Comparison of ENCODE assay signal across 8 cellular contexts in the genomic region with DNA sequence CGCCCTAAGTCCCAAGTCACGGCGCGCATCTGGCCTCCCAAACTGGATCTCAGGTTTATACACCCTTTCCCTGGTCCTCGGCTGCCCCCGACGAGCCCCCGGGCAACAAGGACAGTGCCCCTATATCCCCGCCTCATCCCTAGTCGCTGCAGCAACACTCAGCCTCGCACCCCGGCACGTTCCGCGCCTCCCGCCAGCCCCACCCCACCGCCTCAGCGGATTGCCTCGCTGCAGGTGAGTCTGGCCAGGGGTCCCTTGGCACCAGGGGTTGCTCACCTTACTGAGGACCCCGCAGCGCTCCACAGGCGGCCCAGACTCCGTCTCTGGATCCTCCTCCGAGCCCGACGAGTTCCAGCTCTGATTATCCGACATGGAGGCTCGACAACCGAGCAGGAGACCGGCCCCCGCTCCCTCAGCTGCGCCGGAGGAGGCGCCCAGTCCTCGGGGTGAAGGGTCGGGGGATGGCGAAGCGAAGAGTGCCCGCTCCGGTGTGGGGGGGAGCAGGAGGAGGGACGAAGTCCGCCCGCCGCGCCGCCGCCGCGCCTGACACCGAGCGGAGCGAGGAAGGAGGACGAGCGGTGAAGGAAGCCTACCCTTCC. TPM values are rescaled to one million over a fixed set of nuclear protein-coding genes. Genes with fewer than 3 reads are reported as not detected.
DNase-seq lines count a peak whose midpoint lies in the region; ATAC-seq, FAIRE-seq and TF ChIP-seq lines count a peak whose summit lies in the region.

No MANE protein-coding gene starts in this region.

- TF ChIP-seq POLR2A in GM12891 (IDR thresholded peaks at IDR 0.05; ENCODE audit: low read depth, low read length), result no peak

- peaks cover 12% of the 10 kb centered on the region for H3K36me3 Mint-ChIP-seq in T-helper 1 cell treated with Interleukin-12 subunit alpha and Interleukin-12 subunit beta and Interleukin-4 antibody, amounts not matched to agents 30 μg/mL and 1 μg/mL, for 36 hours (ENCODE audit: low read depth)

- 0% methylated on average over 14 of the region's 54 CpGs for WGBS in mammary epithelial cell (ENCODE audit: low coverage, missing lambda C conversion rate)

- peaks cover 4% of the 10 kb centered on the region for H3K9me3 Mint-ChIP-seq in T-helper 1 cell treated with Interleukin-12 subunit alpha and Interleukin-12 subunit beta and Interleukin-4 antibody, amounts not matched to agents 30 μg/mL and 1 μg/mL, for 36 hours

- H2AFZ ChIP-seq in ACC112 (ENCODE audit: low read length, unreplicated experiment), result peak overlapping the region; percentile 69
- peak overlapping the region; percentile 92 for H2AFZ ChIP-seq in mammary epithelial cell (ENCODE audit: low read depth, low read length)
- H2AFZ ChIP-seq in keratinocyte (ENCODE audit: control insufficient read depth, low read length), result peak overlapping the region; percentile 88

- TSS peak; percentile 27 for BruUV-seq in mammary epithelial cell (replicated peaks; lab: Mats Ljungman, UMichigan)

- H3K4me1 Mint-ChIP-seq in T-helper 1 cell treated with Interleukin-12 subunit alpha and Interleukin-12 subunit beta and Interleukin-4 antibody, amounts not matched to agents 30 μg/mL and 1 μg/mL, for 36 hours (ENCODE audit: low read depth), result peaks cover 46% of the 10 kb centered on the region

- CTCF ChIA-PET in mammary epithelial cell (lab: Charles Lee; ENCODE audit: low non-redundant PET), result no interaction called here

- H3K9me1 ChIP-seq in keratinocyte (ENCODE audit: control insufficient read depth, extremely low read depth, insufficient read depth, low read length), result no peaks in the 10 kb centered on the region

- H3K27ac ChIP-seq in ACC112 (ENCODE audit: low read depth, low read length), result peak overlapping the region; percentile 67; the same call in 1 of the 2 replicates
- peak overlapping the region; percentile 46 for H3K27ac ChIP-seq in mammary epithelial cell (ENCODE audit: insufficient read depth, low read depth, low read length)
- peak overlapping the region; percentile 43 for H3K27ac ChIP-seq in keratinocyte (ENCODE audit: control insufficient read depth, insufficient read depth, low read length)

- dilution Hi-C loops in mammary epithelial cell (cut with HindIII; ENCODE audit: low sequenced_read_pairs), result no loop called here
- dilution Hi-C loops in keratinocyte (cut with MboI; ENCODE audit: extremely low pct_ligation_motif_present, low sequenced_read_pairs), result no loop called here

- H4K20me1 ChIP-seq in mammary epithelial cell (ENCODE audit: insufficient read depth, low read length), result no peaks in the 10 kb centered on the region
- H4K20me1 ChIP-seq in keratinocyte (ENCODE audit: control insufficient read depth, extremely low read depth, insufficient read depth, low read length), result no peaks in the 10 kb centered on the region

- H3K4me3 ChIP-seq in ACC112 (ENCODE audit: low read depth, low read length), result peak overlapping the region; percentile 84
- peak overlapping the region; percentile 78 to 88 (median 88) for H3K4me3 ChIP-seq in mammary epithelial cell (replicated peaks in 1 of 3; ENCODE audit: insufficient read depth in 1 of 3, low read depth in 2 of 3, low read length in 3 of 3)
- peak overlapping the region; percentile 76 to 97 (median 96) for H3K4me3 ChIP-seq in keratinocyte (ENCODE audit: control insufficient read depth in 2 of 3, extremely low read depth in 1 of 3, insufficient read depth in 2 of 3, low read depth in 1 of 3, low read length in 3 of 3)

- FAIRE-seq in keratinocyte (lab: Jason Lieb, UNC) (no peak), GM12891 (lab: Jason Lieb, UNC) (no peak)

- 0 out of 2 replicates have a peak, but pooled peaks cover 5% of the 10 kb centered on the region for H3K36me3 ChIP-seq in ACC112 (ENCODE audit: insufficient read depth, low read length)
- no peaks in the 10 kb centered on the region for H3K36me3 ChIP-seq in mammary epithelial cell (ENCODE audit: insufficient read depth, low read length)
- no peaks in the 10 kb centered on the region for H3K36me3 ChIP-seq in keratinocyte (ENCODE audit: control insufficient read depth in 2 of 2, extremely low read depth in 1 of 2, insufficient read depth in 2 of 2, low read length in 2 of 2)

- H3K27me3 Mint-ChIP-seq in T-helper 1 cell treated with Interleukin-12 subunit alpha and Interleukin-12 subunit beta and Interleukin-4 antibody, amounts not matched to agents 30 μg/mL and 1 μg/mL, for 36 hours (ENCODE audit: low read depth), result no peaks in the 10 kb centered on the region

- H3K4me3 Mint-ChIP-seq in T-helper 1 cell treated with Interleukin-12 subunit alpha and Interleukin-12 subunit beta and Interleukin-4 antibody, amounts not matched to agents 30 μg/mL and 1 μg/mL, for 36 hours, result peak overlapping the region; percentile 98

- TF ChIP-seq CTCF in mammary epithelial cell (conservative IDR thresholded peaks at IDR 0.05 in 1 of 2, IDR thresholded peaks at IDR 0.05 in 1 of 2; ENCODE audit: extremely low read depth in 1 of 2, insufficient read depth in 1 of 2, low read depth in 1 of 2, low read length in 2 of 2) (no peak), keratinocyte (optimal IDR thresholded peaks at IDR 0.05 in 1 of 3, IDR thresholded peaks at IDR 0.05 in 1 of 3, conservative IDR thresholded peaks at IDR 0.05 in 1 of 3; ENCODE audit: extremely low read depth in 1 of 3, insufficient read depth in 2 of 3, low read length in 3 of 3) (no peak)

- DNase-seq in mammary epithelial cell (no peak), keratinocyte (ENCODE audit: low read depth, low spot score) (no peak), GM12891 (ENCODE audit: insufficient read length, low spot score) (no peak)
- DNase-seq in stimulated activated CD4-positive, alpha-beta T cell treated with anti-CD3 and anti-CD28 coated beads, Interleukin-15, amount 100 ng/mL, for 1 hour (ENCODE audit: low read depth in 1 of 2, low spot score in 1 of 2), result peak; percentile 9 to 10

- peak overlapping the region; percentile 77 for H3K4me2 ChIP-seq in mammary epithelial cell (ENCODE audit: insufficient read depth, low read depth, low read length)
- peak overlapping the region; percentile 89 for H3K4me2 ChIP-seq in keratinocyte (ENCODE audit: control insufficient read depth, extremely low read depth, insufficient read depth, low read depth, low read length)

- in situ Hi-C loops in mammary epithelial cell (cut with MboI; ENCODE audit: low sequenced_read_pairs in 2 of 2), result no loop called here

- intact Hi-C loops in mammary epithelial cell (cut with micrococcal nuclease), result loop anchor here (1.0 to 5.0 kb wide), 5 partner anchors 56 to 174 kb away; partner anchors contain the start of gene HMGCR

- peaks cover 28% of the 10 kb centered on the region for H3K4me1 ChIP-seq in ACC112 (ENCODE audit: control insufficient read depth, insufficient read depth, low read length, unreplicated experiment)
- H3K4me1 ChIP-seq in mammary epithelial cell (ENCODE audit: insufficient read depth, low read length), result peaks cover 12% of the 10 kb centered on the region
- peaks cover 20% of the 10 kb centered on the region for H3K4me1 ChIP-seq in keratinocyte (ENCODE audit: control insufficient read depth, extremely low read depth, insufficient read depth, low read length)

- H3K9me3 ChIP-seq in mammary epithelial cell (replicated peaks; ENCODE audit: insufficient read depth, low read length), result no peaks in the 10 kb centered on the region
- no peaks in the 10 kb centered on the region for H3K9me3 ChIP-seq in keratinocyte (ENCODE audit: control insufficient read depth, low read depth, low read length)

- H3K79me2 ChIP-seq in ACC112 (ENCODE audit: control insufficient read depth, insufficient read depth, low read length, unreplicated experiment) (peaks cover 93% of the 10 kb centered on the region), mammary epithelial cell (ENCODE audit: insufficient read depth, low read length) (peaks cover 94% of the 10 kb centered on the region), keratinocyte (ENCODE audit: control insufficient read depth, insufficient read depth, low read length) (peaks cover 90% of the 10 kb centered on the region)

- ATAC-seq in GM19025 (IDR thresholded peaks at IDR 0.05; ENCODE audit: low read depth, unreplicated experiment) (peak; percentile 29), HG03196 (IDR thresholded peaks at IDR 0.05; ENCODE audit: unreplicated experiment) (peak; percentile 27)

- H3K27ac Mint-ChIP-seq in T-helper 1 cell treated with Interleukin-12 subunit alpha and Interleukin-12 subunit beta and Interleukin-4 antibody, amounts not matched to agents 30 μg/mL and 1 μg/mL, for 36 hours, result peak overlapping the region; percentile 94

- H3K27me3 ChIP-seq in ACC112 (ENCODE audit: insufficient read depth, low read length) (no peaks in the 10 kb centered on the region), mammary epithelial cell (ENCODE audit: insufficient read depth, low read length) (no peaks in the 10 kb centered on the region), keratinocyte (ENCODE audit: control insufficient read depth, extremely low read depth, insufficient read depth, low read length) (no peaks in the 10 kb centered on the region)

- H3K9ac ChIP-seq in mammary epithelial cell (ENCODE audit: insufficient read depth, low read length) (peak overlapping the region; percentile 77), keratinocyte (ENCODE audit: control insufficient read depth, extremely low read depth, insufficient read depth, low read length) (peak overlapping the region; percentile 90)

RNA-seq across cellular contexts. Expression of gene CERT1, which starts 0.5 kb away (rescaled TPM):
- 10 to 100 TPM; 25.7 to 27.5 TPM for total RNA-seq in mammary epithelial cell
- 6.9 TPM for polyA plus RNA-seq in mammary epithelial cell
- 27.3 TPM for polyA minus RNA-seq in mammary epithelial cell
- polyA plus RNA-seq in keratinocyte, result 13.0 to 20.8 TPM (median 14.2 TPM) in 3 replicates
- polyA plus RNA-seq in keratinocyte (2011; ENCODE audit: low read depth), result 78.7 TPM
- 13.0 and 18.9 TPM in 2 replicates for polyA plus RNA-seq in keratinocyte (2011; cell fraction: cytosol; rRNA removed)
- polyA plus RNA-seq in keratinocyte (2011; cell fraction: nucleus; rRNA removed), result 23.9 and 29.8 TPM in 2 replicates
- polyA plus RNA-seq in keratinocyte (2012; ENCODE audit: low replicate concordance), result 19.6 and 29.5 TPM in 2 replicates
- polyA minus RNA-seq in keratinocyte, result 24.7 to 51.6 TPM (median 27.3 TPM) in 3 replicates
- polyA minus RNA-seq in keratinocyte (2011; cell fraction: cytosol; rRNA and poly(A)+ RNA removed), result 33.2 TPM
- polyA minus RNA-seq in keratinocyte (2011; cell fraction: nucleus; rRNA and poly(A)+ RNA removed), result 28.8 and 58.6 TPM in 2 replicates
- 14.3 TPM for polyA plus RNA-seq in GM12891 (2012; ENCODE audit: low read depth, missing spikeins)

RNA-seq across cellular contexts. Expression of gene POLK, which starts 0.8 kb away (rescaled TPM):
- 10 to 100 TPM; 26.4 to 32.8 TPM for total RNA-seq in mammary epithelial cell
- polyA plus RNA-seq in mammary epithelial cell (7.8 TPM), keratinocyte (12.1 to 25.8 TPM (median 18.7 TPM) in 3 replicates)
- polyA minus RNA-seq in mammary epithelial cell (78.7 TPM), keratinocyte (12.9 to 54.3 TPM (median 30.0 TPM) in 3 replicates)
- 20.6 TPM for polyA plus RNA-seq in keratinocyte (2011; ENCODE audit: low read depth)
- 8.9 and 24.6 TPM in 2 replicates for polyA plus RNA-seq in keratinocyte (2011; cell fraction: cytosol; rRNA removed)
- polyA plus RNA-seq in keratinocyte (2011; cell fraction: nucleus; rRNA removed), result 38.4 and 47.6 TPM in 2 replicates
- 7.1 and 9.1 TPM in 2 replicates for polyA plus RNA-seq in keratinocyte (2012; ENCODE audit: low replicate concordance)
- 7.5 TPM for polyA minus RNA-seq in keratinocyte (2011; cell fraction: cytosol; rRNA and poly(A)+ RNA removed)
- polyA minus RNA-seq in keratinocyte (2011; cell fraction: nucleus; rRNA and poly(A)+ RNA removed), result 20.5 and 50.7 TPM in 2 replicates
- polyA plus RNA-seq in GM12891 (2012; ENCODE audit: low read depth, missing spikeins), result 9.3 TPM

Comparison
In these comparisons a context has a peak if more than half of its experiments do, and no peak if none do; other contexts are left out.
1. DNase-seq: peak in stimulated activated CD4-positive, alpha-beta T cell treated with anti-CD3 and anti-CD28 coated beads, Interleukin-15, amount 100 ng/mL, for 1 hour (2 of 2); none in mammary epithelial cell (single experiment), keratinocyte (single experiment) and GM12891 (single experiment).
2. Peak in every context shown above with its lines, with median percentiles within 50 percentile points of each other: H2AFZ ChIP-seq, H3K27ac ChIP-seq and H3K4me3 ChIP-seq.